Comparison of ENCODE assay signal across 1 cellular context in the genomic region with DNA sequence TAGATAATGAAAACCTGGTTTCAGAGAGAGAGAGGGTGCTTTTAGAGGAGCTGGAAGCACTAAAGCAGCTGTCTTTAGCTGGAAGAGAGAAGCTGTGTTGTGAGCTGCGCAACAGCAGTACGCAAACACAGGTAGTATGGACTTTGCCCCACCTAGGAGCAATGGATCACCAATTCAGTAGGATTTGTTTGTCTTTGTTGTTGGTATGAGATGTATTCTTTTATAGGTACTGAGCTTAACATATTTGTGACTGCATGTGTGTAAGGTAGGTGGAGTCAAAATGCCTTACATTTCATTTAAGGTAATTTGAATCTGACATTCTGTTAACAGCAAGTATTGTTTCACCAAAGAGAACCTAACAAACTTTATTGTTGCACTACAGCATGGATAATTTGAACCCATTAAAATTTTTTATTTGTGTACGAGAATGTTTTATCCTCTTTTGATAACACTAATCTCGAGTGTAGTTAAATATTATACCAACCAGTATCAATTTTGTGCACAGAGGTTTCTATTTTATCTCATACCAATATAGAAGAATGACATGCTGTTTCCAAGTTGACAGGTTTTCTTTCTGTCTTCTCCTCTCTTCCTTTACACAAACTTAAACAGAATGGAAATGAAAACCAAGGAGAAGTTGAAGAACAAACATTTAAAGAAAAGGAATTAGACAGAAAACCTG.
TF ChIP-seq lines count a peak whose summit lies in the region.

No MANE protein-coding gene starts in this region.

TF ChIP-seq in HepG2, 621 proteins besides CTCF, POLR2A, EP300 and RAD21 (continued from another document and continues in another):
- TF ChIP-seq, protein P1, sequence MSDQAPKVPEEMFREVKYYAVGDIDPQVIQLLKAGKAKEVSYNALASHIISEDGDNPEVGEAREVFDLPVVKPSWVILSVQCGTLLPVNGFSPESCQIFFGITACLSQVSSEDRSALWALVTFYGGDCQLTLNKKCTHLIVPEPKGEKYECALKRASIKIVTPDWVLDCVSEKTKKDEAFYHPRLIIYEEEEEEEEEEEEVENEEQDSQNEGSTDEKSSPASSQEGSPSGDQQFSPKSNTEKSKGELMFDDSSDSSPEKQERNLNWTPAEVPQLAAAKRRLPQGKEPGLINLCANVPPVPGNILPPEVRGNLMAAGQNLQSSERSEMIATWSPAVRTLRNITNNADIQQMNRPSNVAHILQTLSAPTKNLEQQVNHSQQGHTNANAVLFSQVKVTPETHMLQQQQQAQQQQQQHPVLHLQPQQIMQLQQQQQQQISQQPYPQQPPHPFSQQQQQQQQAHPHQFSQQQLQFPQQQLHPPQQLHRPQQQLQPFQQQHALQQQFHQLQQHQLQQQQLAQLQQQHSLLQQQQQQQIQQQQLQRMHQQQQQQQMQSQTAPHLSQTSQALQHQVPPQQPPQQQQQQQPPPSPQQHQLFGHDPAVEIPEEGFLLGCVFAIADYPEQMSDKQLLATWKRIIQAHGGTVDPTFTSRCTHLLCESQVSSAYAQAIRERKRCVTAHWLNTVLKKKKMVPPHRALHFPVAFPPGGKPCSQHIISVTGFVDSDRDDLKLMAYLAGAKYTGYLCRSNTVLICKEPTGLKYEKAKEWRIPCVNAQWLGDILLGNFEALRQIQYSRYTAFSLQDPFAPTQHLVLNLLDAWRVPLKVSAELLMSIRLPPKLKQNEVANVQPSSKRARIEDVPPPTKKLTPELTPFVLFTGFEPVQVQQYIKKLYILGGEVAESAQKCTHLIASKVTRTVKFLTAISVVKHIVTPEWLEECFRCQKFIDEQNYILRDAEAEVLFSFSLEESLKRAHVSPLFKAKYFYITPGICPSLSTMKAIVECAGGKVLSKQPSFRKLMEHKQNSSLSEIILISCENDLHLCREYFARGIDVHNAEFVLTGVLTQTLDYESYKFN (CRISPR knock-in tag; conservative IDR thresholded peaks at IDR 0.05) = peak; percentile 96
- TF ChIP-seq ZNF383 (CRISPR knock-in tag; IDR thresholded peaks at IDR 0.05; ENCODE audit: borderline replicate concordance) = no peak
- no peak for TF ChIP-seq HOXA9 (CRISPR knock-in tag; IDR thresholded peaks at IDR 0.05; ENCODE audit: borderline replicate concordance)
- TF ChIP-seq, protein P2, sequence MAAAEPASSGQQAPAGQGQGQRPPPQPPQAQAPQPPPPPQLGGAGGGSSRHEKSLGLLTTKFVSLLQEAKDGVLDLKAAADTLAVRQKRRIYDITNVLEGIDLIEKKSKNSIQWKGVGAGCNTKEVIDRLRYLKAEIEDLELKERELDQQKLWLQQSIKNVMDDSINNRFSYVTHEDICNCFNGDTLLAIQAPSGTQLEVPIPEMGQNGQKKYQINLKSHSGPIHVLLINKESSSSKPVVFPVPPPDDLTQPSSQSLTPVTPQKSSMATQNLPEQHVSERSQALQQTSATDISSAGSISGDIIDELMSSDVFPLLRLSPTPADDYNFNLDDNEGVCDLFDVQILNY (CRISPR knock-in tag; conservative IDR thresholded peaks at IDR 0.05) = no peak
- no peak for TF ChIP-seq MATR3 (CRISPR knock-in tag; IDR thresholded peaks at IDR 0.05)
- peak; percentile 52; the same call in 1 of the 2 replicates for TF ChIP-seq ZNF788 (CRISPR knock-in tag; IDR thresholded peaks at IDR 0.05; ENCODE audit: borderline replicate concordance)
- TF ChIP-seq ZNF598 (CRISPR knock-in tag; IDR thresholded peaks at IDR 0.05; ENCODE audit: borderline replicate concordance) = no peak
- no peak for TF ChIP-seq SP1 (IDR thresholded peaks at IDR 0.05)
- TF ChIP-seq SP1 (CRISPR knock-in tag; IDR thresholded peaks at IDR 0.05) = no peak
- TF ChIP-seq, protein P3, sequence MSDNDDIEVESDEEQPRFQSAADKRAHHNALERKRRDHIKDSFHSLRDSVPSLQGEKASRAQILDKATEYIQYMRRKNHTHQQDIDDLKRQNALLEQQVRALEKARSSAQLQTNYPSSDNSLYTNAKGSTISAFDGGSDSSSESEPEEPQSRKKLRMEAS (IDR thresholded peaks at IDR 0.05) = peak; percentile 45; the same call in 1 of the 2 replicates
- no peak for TF ChIP-seq ZNF317 (CRISPR knock-in tag; IDR thresholded peaks at IDR 0.05)
- TF ChIP-seq REPIN1 (CRISPR knock-in tag; IDR thresholded peaks at IDR 0.05; ENCODE audit: borderline replicate concordance, low read depth) = peak; percentile 62; the same call in 1 of the 2 replicates
- 0 out of 2 replicates have a peak, but pooled peaks have one; percentile 43 for TF ChIP-seq HMG20B (CRISPR knock-in tag; conservative IDR thresholded peaks at IDR 0.05)
- peak; percentile 53; the same call in 1 of the 2 replicates for TF ChIP-seq SIX1 (CRISPR knock-in tag; IDR thresholded peaks at IDR 0.05; ENCODE audit: borderline replicate concordance)
- 0 out of 2 replicates have a peak, but pooled peaks have one; percentile 18 for TF ChIP-seq ELF1 (CRISPR knock-in tag; IDR thresholded peaks at IDR 0.05)
- no peak for TF ChIP-seq ZNF878 (CRISPR knock-in tag; IDR thresholded peaks at IDR 0.05)
- no peak for TF ChIP-seq ZFX (CRISPR knock-in tag; IDR thresholded peaks at IDR 0.05; ENCODE audit: low read depth)
- no peak for TF ChIP-seq SIN3B (IDR thresholded peaks at IDR 0.05; ENCODE audit: low read length)
- TF ChIP-seq ZNF432 (CRISPR knock-in tag; IDR thresholded peaks at IDR 0.05; ENCODE audit: borderline replicate concordance) = no peak
- TF ChIP-seq LCORL (IDR thresholded peaks at IDR 0.05) = no peak
- TF ChIP-seq LCORL (CRISPR knock-in tag; IDR thresholded peaks at IDR 0.05) = peak; percentile 35; the same call in 1 of the 2 replicates
- TF ChIP-seq CREM (IDR thresholded peaks at IDR 0.05) = peak; percentile 41
- no peak for TF ChIP-seq CREM (CRISPR knock-in tag; IDR thresholded peaks at IDR 0.05)
- no peak for TF ChIP-seq SKI (IDR thresholded peaks at IDR 0.05; ENCODE audit: partially characterized antibody)
- TF ChIP-seq SP4 (CRISPR knock-in tag; IDR thresholded peaks at IDR 0.05) = no peak
- TF ChIP-seq ZMYM4 (CRISPR knock-in tag; IDR thresholded peaks at IDR 0.05) = peak; percentile 96
- TF ChIP-seq MLLT10 (CRISPR knock-in tag; IDR thresholded peaks at IDR 0.05) = no peak
- TF ChIP-seq SRF (IDR thresholded peaks at IDR 0.05; ENCODE audit: low read depth, low read length) = no peak
- TF ChIP-seq NFIB (CRISPR knock-in tag; IDR thresholded peaks at IDR 0.05; ENCODE audit: borderline replicate concordance) = no peak
- TF ChIP-seq ZSCAN12 (CRISPR knock-in tag; IDR thresholded peaks at IDR 0.05) = no peak
- TF ChIP-seq ZNF703 (CRISPR knock-in tag; IDR thresholded peaks at IDR 0.05; ENCODE audit: borderline replicate concordance) = no peak
- no peak for TF ChIP-seq ZNF562 (CRISPR knock-in tag; IDR thresholded peaks at IDR 0.05; ENCODE audit: borderline replicate concordance)
- TF ChIP-seq TOE1 (CRISPR knock-in tag; IDR thresholded peaks at IDR 0.05) = no peak
- TF ChIP-seq KDM6A (CRISPR knock-in tag; IDR thresholded peaks at IDR 0.05; ENCODE audit: low read depth) = peak; percentile 90
- no peak for TF ChIP-seq MYC (CRISPR knock-in tag; IDR thresholded peaks at IDR 0.05; ENCODE audit: borderline replicate concordance)
- TF ChIP-seq, protein P4, sequence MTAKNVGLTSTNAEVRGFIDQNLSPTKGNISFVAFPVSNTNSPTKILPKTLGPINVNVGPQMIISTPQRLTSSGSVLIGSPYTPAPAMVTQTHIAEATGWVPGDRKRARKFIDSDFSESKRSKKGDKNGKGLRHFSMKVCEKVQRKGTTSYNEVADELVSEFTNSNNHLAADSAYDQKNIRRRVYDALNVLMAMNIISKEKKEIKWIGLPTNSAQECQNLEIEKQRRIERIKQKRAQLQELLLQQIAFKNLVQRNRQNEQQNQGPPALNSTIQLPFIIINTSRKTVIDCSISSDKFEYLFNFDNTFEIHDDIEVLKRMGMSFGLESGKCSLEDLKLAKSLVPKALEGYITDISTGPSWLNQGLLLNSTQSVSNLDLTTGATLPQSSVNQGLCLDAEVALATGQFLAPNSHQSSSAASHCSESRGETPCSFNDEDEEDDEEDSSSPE (CRISPR knock-in tag; IDR thresholded peaks at IDR 0.05) = no peak
- no peak for TF ChIP-seq IKZF4 (CRISPR knock-in tag; IDR thresholded peaks at IDR 0.05; ENCODE audit: borderline replicate concordance, low read depth, not compliant biosample characterization)
- no peak; the same call in 2 of the 3 replicates for TF ChIP-seq MXI1 (IDR thresholded peaks at IDR 0.05; ENCODE audit: borderline replicate concordance, low read depth, low read length)
- TF ChIP-seq, protein P5, sequence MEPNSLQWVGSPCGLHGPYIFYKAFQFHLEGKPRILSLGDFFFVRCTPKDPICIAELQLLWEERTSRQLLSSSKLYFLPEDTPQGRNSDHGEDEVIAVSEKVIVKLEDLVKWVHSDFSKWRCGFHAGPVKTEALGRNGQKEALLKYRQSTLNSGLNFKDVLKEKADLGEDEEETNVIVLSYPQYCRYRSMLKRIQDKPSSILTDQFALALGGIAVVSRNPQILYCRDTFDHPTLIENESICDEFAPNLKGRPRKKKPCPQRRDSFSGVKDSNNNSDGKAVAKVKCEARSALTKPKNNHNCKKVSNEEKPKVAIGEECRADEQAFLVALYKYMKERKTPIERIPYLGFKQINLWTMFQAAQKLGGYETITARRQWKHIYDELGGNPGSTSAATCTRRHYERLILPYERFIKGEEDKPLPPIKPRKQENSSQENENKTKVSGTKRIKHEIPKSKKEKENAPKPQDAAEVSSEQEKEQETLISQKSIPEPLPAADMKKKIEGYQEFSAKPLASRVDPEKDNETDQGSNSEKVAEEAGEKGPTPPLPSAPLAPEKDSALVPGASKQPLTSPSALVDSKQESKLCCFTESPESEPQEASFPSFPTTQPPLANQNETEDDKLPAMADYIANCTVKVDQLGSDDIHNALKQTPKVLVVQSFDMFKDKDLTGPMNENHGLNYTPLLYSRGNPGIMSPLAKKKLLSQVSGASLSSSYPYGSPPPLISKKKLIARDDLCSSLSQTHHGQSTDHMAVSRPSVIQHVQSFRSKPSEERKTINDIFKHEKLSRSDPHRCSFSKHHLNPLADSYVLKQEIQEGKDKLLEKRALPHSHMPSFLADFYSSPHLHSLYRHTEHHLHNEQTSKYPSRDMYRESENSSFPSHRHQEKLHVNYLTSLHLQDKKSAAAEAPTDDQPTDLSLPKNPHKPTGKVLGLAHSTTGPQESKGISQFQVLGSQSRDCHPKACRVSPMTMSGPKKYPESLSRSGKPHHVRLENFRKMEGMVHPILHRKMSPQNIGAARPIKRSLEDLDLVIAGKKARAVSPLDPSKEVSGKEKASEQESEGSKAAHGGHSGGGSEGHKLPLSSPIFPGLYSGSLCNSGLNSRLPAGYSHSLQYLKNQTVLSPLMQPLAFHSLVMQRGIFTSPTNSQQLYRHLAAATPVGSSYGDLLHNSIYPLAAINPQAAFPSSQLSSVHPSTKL (CRISPR knock-in tag; IDR thresholded peaks at IDR 0.05) = peak; percentile 91
- no peak for TF ChIP-seq ZBTB42 (CRISPR knock-in tag; IDR thresholded peaks at IDR 0.05)
- no peak for TF ChIP-seq NAIF1 (CRISPR knock-in tag; IDR thresholded peaks at IDR 0.05; ENCODE audit: borderline replicate concordance)
- no peak for TF ChIP-seq RARG (CRISPR knock-in tag; IDR thresholded peaks at IDR 0.05; ENCODE audit: low read depth)
- peak; percentile 98 for TF ChIP-seq HNF4A (CRISPR knock-in tag; IDR thresholded peaks at IDR 0.05)
- TF ChIP-seq MTA1 (CRISPR knock-in tag; IDR thresholded peaks at IDR 0.05; ENCODE audit: borderline replicate concordance) = no peak; the same call in 1 of the 2 replicates
- no peak for TF ChIP-seq ZNF180 (CRISPR knock-in tag; IDR thresholded peaks at IDR 0.05; ENCODE audit: borderline replicate concordance, low read depth)
- TF ChIP-seq ZSCAN21 (CRISPR knock-in tag; IDR thresholded peaks at IDR 0.05; ENCODE audit: borderline replicate concordance) = no peak
- TF ChIP-seq, protein P6, sequence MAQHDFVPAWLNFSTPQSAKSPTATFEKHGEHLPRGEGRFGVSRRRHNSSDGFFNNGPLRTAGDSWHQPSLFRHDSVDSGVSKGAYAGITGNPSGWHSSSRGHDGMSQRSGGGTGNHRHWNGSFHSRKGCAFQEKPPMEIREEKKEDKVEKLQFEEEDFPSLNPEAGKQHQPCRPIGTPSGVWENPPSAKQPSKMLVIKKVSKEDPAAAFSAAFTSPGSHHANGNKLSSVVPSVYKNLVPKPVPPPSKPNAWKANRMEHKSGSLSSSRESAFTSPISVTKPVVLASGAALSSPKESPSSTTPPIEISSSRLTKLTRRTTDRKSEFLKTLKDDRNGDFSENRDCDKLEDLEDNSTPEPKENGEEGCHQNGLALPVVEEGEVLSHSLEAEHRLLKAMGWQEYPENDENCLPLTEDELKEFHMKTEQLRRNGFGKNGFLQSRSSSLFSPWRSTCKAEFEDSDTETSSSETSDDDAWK (CRISPR knock-in tag; IDR thresholded peaks at IDR 0.05) = no peak
- TF ChIP-seq, protein P7, sequence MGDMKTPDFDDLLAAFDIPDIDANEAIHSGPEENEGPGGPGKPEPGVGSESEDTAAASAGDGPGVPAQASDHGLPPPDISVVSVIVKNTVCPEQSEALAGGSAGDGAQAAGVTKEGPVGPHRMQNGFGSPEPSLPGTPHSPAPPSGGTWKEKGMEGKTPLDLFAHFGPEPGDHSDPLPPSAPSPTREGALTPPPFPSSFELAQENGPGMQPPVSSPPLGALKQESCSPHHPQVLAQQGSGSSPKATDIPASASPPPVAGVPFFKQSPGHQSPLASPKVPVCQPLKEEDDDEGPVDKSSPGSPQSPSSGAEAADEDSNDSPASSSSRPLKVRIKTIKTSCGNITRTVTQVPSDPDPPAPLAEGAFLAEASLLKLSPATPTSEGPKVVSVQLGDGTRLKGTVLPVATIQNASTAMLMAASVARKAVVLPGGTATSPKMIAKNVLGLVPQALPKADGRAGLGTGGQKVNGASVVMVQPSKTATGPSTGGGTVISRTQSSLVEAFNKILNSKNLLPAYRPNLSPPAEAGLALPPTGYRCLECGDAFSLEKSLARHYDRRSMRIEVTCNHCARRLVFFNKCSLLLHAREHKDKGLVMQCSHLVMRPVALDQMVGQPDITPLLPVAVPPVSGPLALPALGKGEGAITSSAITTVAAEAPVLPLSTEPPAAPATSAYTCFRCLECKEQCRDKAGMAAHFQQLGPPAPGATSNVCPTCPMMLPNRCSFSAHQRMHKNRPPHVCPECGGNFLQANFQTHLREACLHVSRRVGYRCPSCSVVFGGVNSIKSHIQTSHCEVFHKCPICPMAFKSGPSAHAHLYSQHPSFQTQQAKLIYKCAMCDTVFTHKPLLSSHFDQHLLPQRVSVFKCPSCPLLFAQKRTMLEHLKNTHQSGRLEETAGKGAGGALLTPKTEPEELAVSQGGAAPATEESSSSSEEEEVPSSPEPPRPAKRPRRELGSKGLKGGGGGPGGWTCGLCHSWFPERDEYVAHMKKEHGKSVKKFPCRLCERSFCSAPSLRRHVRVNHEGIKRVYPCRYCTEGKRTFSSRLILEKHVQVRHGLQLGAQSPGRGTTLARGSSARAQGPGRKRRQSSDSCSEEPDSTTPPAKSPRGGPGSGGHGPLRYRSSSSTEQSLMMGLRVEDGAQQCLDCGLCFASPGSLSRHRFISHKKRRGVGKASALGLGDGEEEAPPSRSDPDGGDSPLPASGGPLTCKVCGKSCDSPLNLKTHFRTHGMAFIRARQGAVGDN (CRISPR knock-in tag; IDR thresholded peaks at IDR 0.05) = no peak
- TF ChIP-seq ZNF781 (CRISPR knock-in tag; IDR thresholded peaks at IDR 0.05; ENCODE audit: borderline replicate concordance, not compliant biosample characterization) = no peak
- TF ChIP-seq SSRP1 (CRISPR knock-in tag; IDR thresholded peaks at IDR 0.05) = no peak
- TF ChIP-seq FOXP1 (IDR thresholded peaks at IDR 0.05) = 0 out of 2 replicates have a peak, but pooled peaks have one; percentile 35
- TF ChIP-seq FOXP1 (CRISPR knock-in tag; IDR thresholded peaks at IDR 0.05) = peak; percentile 78
- TF ChIP-seq SPEN (CRISPR knock-in tag; IDR thresholded peaks at IDR 0.05; ENCODE audit: low read depth) = no peak
- TF ChIP-seq KLF16 (CRISPR knock-in tag; IDR thresholded peaks at IDR 0.05) = 0 out of 4 replicates have a peak, but pooled peaks of 1 of the 2 experiments have one; percentile 42
- peak; percentile 73 for TF ChIP-seq HOXA3 (CRISPR knock-in tag; IDR thresholded peaks at IDR 0.05)
